Comparison of ENCODE assay signal across 1 cellular context in the genomic region with DNA sequence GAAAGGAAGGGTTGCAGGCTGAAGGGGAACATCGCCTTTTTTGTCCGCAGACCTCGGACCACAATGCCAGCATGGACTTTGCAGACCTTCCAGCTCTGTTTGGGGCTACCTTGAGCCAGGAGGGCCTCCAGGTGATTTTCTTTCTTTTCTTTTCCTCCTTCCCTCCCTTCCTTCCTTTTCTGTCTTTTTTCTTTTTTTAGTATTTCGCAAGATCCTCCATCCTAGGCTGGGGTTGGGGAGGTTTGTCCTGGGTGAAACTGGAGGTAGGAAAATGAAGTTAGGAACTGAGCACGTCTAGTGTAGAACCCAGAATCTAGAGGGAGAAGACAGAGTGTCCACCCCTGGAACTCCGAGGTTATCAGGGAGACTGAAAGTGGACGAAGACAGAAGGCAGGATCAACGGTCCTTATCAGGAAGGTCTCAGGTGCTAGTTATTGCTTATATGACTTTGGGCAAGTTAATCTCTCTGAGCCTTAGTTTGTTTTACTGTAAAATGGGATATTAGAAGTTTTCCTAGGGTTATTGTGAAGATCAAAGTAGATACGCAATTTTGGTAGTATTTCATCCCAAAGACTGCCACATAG.
TF ChIP-seq lines count a peak whose summit lies in the region.

No MANE protein-coding gene starts in this region.

TF ChIP-seq in endothelial cell of umbilical vein, 7 proteins besides CTCF, POLR2A, EP300 and RAD21:
- TF ChIP-seq GATA2 (IDR thresholded peaks at IDR 0.05; ENCODE audit: insufficient read depth, insufficient read length, low read depth, low read length) (no peak), MYC (IDR thresholded peaks at IDR 0.05; ENCODE audit: low read depth, low read length) (no peak), POLR2AphosphoS5 (IDR thresholded peaks at IDR 0.05; ENCODE audit: insufficient read depth, low read depth, low read length) (no peak), JUN (IDR thresholded peaks at IDR 0.05; ENCODE audit: borderline replicate concordance, insufficient read depth, insufficient read length, low read depth) (no peak), FOS (IDR thresholded peaks at IDR 0.05; ENCODE audit: borderline replicate concordance, insufficient read depth, low read length) (no peak), EZH2 (IDR thresholded peaks at IDR 0.05; ENCODE audit: borderline replicate concordance, low read depth, low read length, severe bottlenecking) (no peak)
- TF ChIP-seq, protein P1, sequence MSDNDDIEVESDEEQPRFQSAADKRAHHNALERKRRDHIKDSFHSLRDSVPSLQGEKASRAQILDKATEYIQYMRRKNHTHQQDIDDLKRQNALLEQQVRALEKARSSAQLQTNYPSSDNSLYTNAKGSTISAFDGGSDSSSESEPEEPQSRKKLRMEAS (IDR thresholded peaks at IDR 0.05; ENCODE audit: insufficient read depth, insufficient read length) = no peak
